In the genomic region with DNA sequence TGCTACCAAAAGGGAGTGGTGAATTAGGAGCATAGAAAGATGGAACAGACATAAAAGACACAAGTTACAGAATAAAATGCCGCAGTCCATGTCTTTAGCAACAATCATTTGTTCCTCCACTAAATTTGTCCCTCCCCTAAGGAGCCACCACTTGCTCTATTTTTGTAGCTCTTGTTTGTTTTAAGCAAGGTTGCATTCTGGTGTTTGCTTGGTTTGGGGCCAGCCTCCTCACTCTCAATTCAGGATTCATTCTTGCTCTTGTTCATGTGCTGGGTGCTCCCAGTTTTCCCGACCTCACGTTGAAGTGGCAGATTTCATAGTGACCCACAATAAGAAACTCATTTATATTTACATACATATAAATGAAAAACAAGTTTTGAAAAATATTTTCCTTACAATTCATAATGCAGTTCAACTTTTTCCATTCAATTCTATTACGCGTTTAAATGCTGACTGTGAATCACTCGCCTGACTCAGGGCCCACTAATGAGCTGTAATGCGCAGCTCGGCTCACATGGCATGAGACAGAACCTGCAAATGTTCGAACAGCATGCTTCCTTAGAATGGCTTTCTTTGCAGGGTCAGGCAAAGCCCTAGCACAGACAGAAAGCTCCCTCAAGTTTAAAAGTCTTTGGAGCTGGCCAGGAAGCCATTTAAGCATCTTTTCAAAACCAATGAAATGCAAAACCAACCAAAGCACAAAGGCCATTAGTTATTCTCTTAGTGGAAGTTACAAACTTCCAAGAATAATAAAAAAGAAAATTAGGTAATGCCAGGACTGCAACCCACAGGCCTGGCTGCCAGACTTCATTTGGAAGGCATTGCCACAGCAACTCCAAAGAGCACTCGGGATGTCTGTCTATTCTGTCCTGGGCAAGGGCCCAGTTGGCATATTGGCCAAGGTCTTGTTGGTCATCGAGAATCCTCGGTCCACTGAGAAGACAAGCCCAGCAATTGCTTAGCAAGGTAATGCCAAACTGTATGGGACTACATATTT, we compare ENCODE assay signal across 10 cellular contexts. TPM values are rescaled to one million over a fixed set of nuclear protein-coding genes. Genes with fewer than 3 reads are reported as not detected.
DNase-seq lines count a peak whose midpoint lies in the region; ATAC-seq and TF ChIP-seq lines count a peak whose summit lies in the region.
"Had no signal": no experiment of that assay in that cellular context is flagged by ENCODE, and none has a peak within 500 bp of the region (broad histone marks: within the 10 kb centered on the region; RNA-seq: fewer than 3 reads in every experiment).

No MANE protein-coding gene starts in this region.

- in situ Hi-C loops in SK-MEL-5 (cut with HindIII; ENCODE audit: low pct_unique_long_range_greater_than_20kb, low sequenced_read_pairs), result no loop called here

- intact Hi-C loops in psoas muscle (cut with DNase I), result loop anchor here in 1 of 2 donors (10.0 kb wide), 1 partner anchor 200 kb away; no protein-coding TSS in a partner anchor

- no peak overlapping the region for H3K4me3 Mint-ChIP-seq in stimulated activated naive B cell treated with anti-CD40 and anti-IgM and Interleukin-4, amounts not matched to agents 10 μg/mL and 1 μg/mL and 100 μg/mL, for 72 hours

- H3K9me3 Mint-ChIP-seq in stimulated activated naive B cell treated with anti-CD40 and anti-IgM and Interleukin-4, amounts not matched to agents 10 μg/mL and 1 μg/mL and 100 μg/mL, for 72 hours, result peaks cover 0 to 4% of the 10 kb centered on the region in 2 donors

- peaks cover 10 to 12% of the 10 kb centered on the region in 2 donors for H3K4me1 Mint-ChIP-seq in stimulated activated naive B cell treated with anti-CD40 and anti-IgM and Interleukin-4, amounts not matched to agents 10 μg/mL and 1 μg/mL and 100 μg/mL, for 72 hours

- peak; percentile 85 to 90 (median 87) for ATAC-seq in psoas muscle
- no peak for ATAC-seq in stimulated activated naive B cell treated with anti-CD40 and anti-IgM and Interleukin-4, amounts not matched to agents 10 μg/mL and 1 μg/mL and 100 μg/mL, for 72 hours (replicated peaks)
- ATAC-seq: GM12878 had no signal

- no peaks in the 10 kb centered on the region for H3K27me3 ChIP-seq in psoas muscle (ENCODE audit: insufficient read depth in 3 of 3, low read length in 2 of 3)

- no peak overlapping the region for H3K27ac Mint-ChIP-seq in stimulated activated naive B cell treated with anti-CD40 and anti-IgM and Interleukin-4, amounts not matched to agents 10 μg/mL and 1 μg/mL and 100 μg/mL, for 72 hours

- H3K36me3 ChIP-seq in psoas muscle (ENCODE audit: insufficient read depth in 1 of 2, low read depth in 1 of 2), result no peaks in the 10 kb centered on the region

- peaks cover 14% of the 10 kb centered on the region for H3K4me1 ChIP-seq in psoas muscle

- H3K27me3 Mint-ChIP-seq in stimulated activated naive B cell treated with anti-CD40 and anti-IgM and Interleukin-4, amounts not matched to agents 10 μg/mL and 1 μg/mL and 100 μg/mL, for 72 hours, result no peaks in the 10 kb centered on the region

- DNase-seq in EL, result peak; percentile 83
- DNase-seq in SK-MEL-5 (ENCODE audit: low read depth, low spot score), result peak; percentile 32
- DNase-seq in fibroblast of villous mesenchyme (ENCODE audit: low read depth), result peak; percentile 40
- peak; percentile 69 to 76 for DNase-seq in psoas muscle
- no peak for DNase-seq in NCI-H2029 treated with DMSO at 0.1 percent for 48 hours (lab: John Stamatoyannopoulos, UW)
- DNase-seq in stimulated activated naive B cell treated with anti-CD40 and anti-IgM and Interleukin-4, amounts not matched to agents 10 μg/mL and 1 μg/mL and 100 μg/mL, for 72 hours, result no peak
- no peak for DNase-seq in KG1 (lab: John Stamatoyannopoulos, UW)
- no peak for DNase-seq in NCI-H2081 treated with DMSO at 0.1 percent for 48 hours (lab: John Stamatoyannopoulos, UW)
- DNase-seq: stimulated activated naive CD4-positive, alpha-beta T cell treated with Interleukin-2 at 50 U/mL for 16 hours had no signal

- H3K36me3 Mint-ChIP-seq in stimulated activated naive B cell treated with anti-CD40 and anti-IgM and Interleukin-4, amounts not matched to agents 10 μg/mL and 1 μg/mL and 100 μg/mL, for 72 hours, result peaks cover 5 to 11% of the 10 kb centered on the region in 2 donors

- peak overlapping the region; percentile 78 for H3K27ac ChIP-seq in psoas muscle

- no peak for TF ChIP-seq CTCF in fibroblast of villous mesenchyme (IDR thresholded peaks at IDR 0.05; ENCODE audit: insufficient read depth, low read depth, low read length)
- no peak for TF ChIP-seq CTCF in psoas muscle (IDR thresholded peaks at IDR 0.05)

- WGBS in psoas muscle, 3 donors, result 34 to 64% (median 37%) methylated on average over 12 of the region's 12 CpGs

- no peaks in the 10 kb centered on the region for H3K9me3 ChIP-seq in psoas muscle

- no peak overlapping the region for H3K4me3 ChIP-seq in fibroblast of villous mesenchyme (ENCODE audit: low read depth, low read length)
- no peak overlapping the region for H3K4me3 ChIP-seq in psoas muscle
- H3K4me3 ChIP-seq: GM12878 had no signal

RNA-seq across cellular contexts. Expression of gene RETREG1, which starts 41.7 kb away (rescaled TPM):
- total RNA-seq in SK-MEL-5 (2014; rRNA removed; shearing (Covaris generic)), result 47.9 and 49.3 TPM in 2 replicates
- polyA plus RNA-seq in SK-MEL-5 (2015; cell fraction: cytosol; rRNA removed), result 60.4 and 73.7 TPM in 2 replicates
- polyA plus RNA-seq in SK-MEL-5 (2015; cell fraction: nucleus; rRNA removed), result 62.4 and 77.6 TPM in 2 replicates
- total RNA-seq in fibroblast of villous mesenchyme, result 0.64 and 1.7 TPM in 2 replicates
- 100 to 1,000 TPM in 3 of 4 donors, 10 to 100 TPM in 1; 63.2 to 252 (median 187) TPM for total RNA-seq in psoas muscle
- 100 to 1,000 TPM in 2 of 3 donors, 1 to 10 TPM in 1; 2.1 to 235 (median 191) TPM for polyA plus RNA-seq in psoas muscle

Comparison
In these comparisons a context has a peak if more than half of its experiments do, and no peak if none do; other contexts are left out.
1. DNase-seq: peak in EL (single experiment), SK-MEL-5 (single experiment), fibroblast of villous mesenchyme (single experiment) and psoas muscle (2 of 2); none in NCI-H2029 treated with DMSO at 0.1 percent for 48 hours (single experiment), stimulated activated naive B cell treated with anti-CD40 and anti-IgM and Interleukin-4, amounts not matched to agents 10 μg/mL and 1 μg/mL and 100 μg/mL, for 72 hours (single experiment), KG1 (single experiment) and NCI-H2081 treated with DMSO at 0.1 percent for 48 hours (single experiment).
2. ATAC-seq: peak in psoas muscle (4 of 4); none in stimulated activated naive B cell treated with anti-CD40 and anti-IgM and Interleukin-4, amounts not matched to agents 10 μg/mL and 1 μg/mL and 100 μg/mL, for 72 hours (0 of 2).
3. RNA of gene RETREG1, which starts 41.7 kb away (total RNA-seq): 63.2 to 252 TPM in psoas muscle and 47.9 to 49.3 TPM in SK-MEL-5; 0.64 to 1.7 TPM in fibroblast of villous mesenchyme; every median in the first group is over 10 times any median in the second.